Comparison of ENCODE assay signal across 14 cellular contexts in genomic region chr10:79158402-79159097, GRCh38.
DNase-seq lines count a peak whose midpoint lies in the region; ATAC-seq and TF ChIP-seq lines count a peak whose summit lies in the region.
"Had no signal": no experiment of that assay in that cellular context is flagged by ENCODE, and none has a peak within 500 bp of the region (broad histone marks: within the 10 kb centered on the region; RNA-seq: fewer than 3 reads in every experiment).

No MANE protein-coding gene starts in this region.

- H3K79me2 ChIP-seq in neural progenitor cell (ENCODE audit: low read depth), result peaks cover 11% of the 10 kb centered on the region

- H3K27ac Mint-ChIP-seq in activated CD8-positive, alpha-beta memory T cell treated with anti-CD3 and anti-CD28 coated beads, Interleukin-2, amount 10 ng/mL, durations not matched to agents 7 days and 5 days, result no peak overlapping the region
- H3K27ac Mint-ChIP-seq in neural progenitor cell, result peak overlapping the region; percentile 97
- H3K27ac Mint-ChIP-seq in activated naive CD4-positive, alpha-beta T cell treated with anti-CD3 and anti-CD28 coated beads, Interleukin-2, amount 10 ng/mL, durations not matched to agents 7 days and 5 days, result no peak overlapping the region

- no peaks in the 10 kb centered on the region for H3K36me3 Mint-ChIP-seq in activated CD8-positive, alpha-beta memory T cell treated with anti-CD3 and anti-CD28 coated beads, Interleukin-2, amount 10 ng/mL, durations not matched to agents 7 days and 5 days
- H3K36me3 Mint-ChIP-seq in neural progenitor cell, result no peaks in the 10 kb centered on the region
- no peaks in the 10 kb centered on the region for H3K36me3 Mint-ChIP-seq in activated naive CD4-positive, alpha-beta T cell treated with anti-CD3 and anti-CD28 coated beads, Interleukin-2, amount 10 ng/mL, durations not matched to agents 7 days and 5 days

- TF ChIP-seq POLR2A in esophagus muscularis mucosa (IDR thresholded peaks at IDR 0.05; ENCODE audit: low read depth) (no peak), uterus (IDR thresholded peaks at IDR 0.05) (no peak)

- peaks cover 0 to 17% (median 13%) of the 10 kb centered on the region in 4 donors for H3K36me3 ChIP-seq in esophagus muscularis mucosa
- H3K36me3 ChIP-seq in neural progenitor cell, result no peaks in the 10 kb centered on the region
- H3K36me3 ChIP-seq in uterus, result no peaks in the 10 kb centered on the region
- H3K36me3 ChIP-seq: HAP-1 had no signal

- H3K4me3 Mint-ChIP-seq in activated CD8-positive, alpha-beta memory T cell treated with anti-CD3 and anti-CD28 coated beads, Interleukin-2, amount 10 ng/mL, durations not matched to agents 7 days and 5 days, result no peak overlapping the region
- no peak overlapping the region for H3K4me3 Mint-ChIP-seq in neural progenitor cell
- H3K4me3 Mint-ChIP-seq in activated naive CD4-positive, alpha-beta T cell treated with anti-CD3 and anti-CD28 coated beads, Interleukin-2, amount 10 ng/mL, durations not matched to agents 7 days and 5 days, result no peak overlapping the region

- H3K27ac ChIP-seq in esophagus muscularis mucosa (replicated peaks in 1 of 4), result peak overlapping the region; percentile 85 to 90 (median 88)
- peak overlapping the region; percentile 36 for H3K27ac ChIP-seq in neural progenitor cell
- H3K27ac ChIP-seq in uterus, result peak overlapping the region; percentile 93 to 94

- H3F3A ChIP-seq in neural progenitor cell (ENCODE audit: low read depth), result peaks cover 9% of the 10 kb centered on the region

- 79% methylated on average over 5 of the region's 9 CpGs for WGBS in esophagus muscularis mucosa

- CTCF ChIA-PET in activated CD8-positive, alpha-beta memory T cell treated with anti-CD3 and anti-CD28 coated beads, Interleukin-2, amount 10 ng/mL, durations not matched to agents 7 days and 5 days (lab: Charles Lee), result interaction anchor here (1.5 kb wide), 1 partner anchor 10 kb away, joined by 4 read pairs; no protein-coding TSS in a partner anchor
- CTCF ChIA-PET in activated naive CD4-positive, alpha-beta T cell treated with anti-CD3 and anti-CD28 coated beads, Interleukin-2, amount 10 ng/mL, durations not matched to agents 7 days and 5 days (lab: Charles Lee), result interaction anchor here (1.0 kb wide), 1 partner anchor 37 kb away, joined by 3 read pairs; no protein-coding TSS in a partner anchor

- H3K4me3 ChIP-seq in esophagus muscularis mucosa (no peak overlapping the region), neural progenitor cell (no peak overlapping the region), uterus (no peak overlapping the region)
- H3K4me3 ChIP-seq: HAP-1 had no signal

- H3K9me3 Mint-ChIP-seq in activated CD8-positive, alpha-beta memory T cell treated with anti-CD3 and anti-CD28 coated beads, Interleukin-2, amount 10 ng/mL, durations not matched to agents 7 days and 5 days (ENCODE audit: low read depth), result no peaks in the 10 kb centered on the region
- no peaks in the 10 kb centered on the region for H3K9me3 Mint-ChIP-seq in neural progenitor cell
- H3K9me3 Mint-ChIP-seq in activated naive CD4-positive, alpha-beta T cell treated with anti-CD3 and anti-CD28 coated beads, Interleukin-2, amount 10 ng/mL, durations not matched to agents 7 days and 5 days, result no peaks in the 10 kb centered on the region

- DNase-seq in activated CD8-positive, alpha-beta memory T cell treated with anti-CD3 and anti-CD28 coated beads, Interleukin-2, amount 10 ng/mL, durations not matched to agents 7 days and 5 days, result no peak
- no peak for DNase-seq in activated CD8-positive, alpha-beta memory T cell treated with anti-CD3 and anti-CD28 coated beads for 24 hours
- DNase-seq in esophagus muscularis mucosa (ENCODE audit: extremely low spot score), result no peak
- DNase-seq in neural progenitor cell (ENCODE audit: low spot score), result no peak
- peak in 1 of 2 donors; percentile 45 for DNase-seq in uterus
- no peak for DNase-seq in HuH-7 (ENCODE audit: low spot score)
- no peak for DNase-seq in activated naive CD4-positive, alpha-beta T cell treated with anti-CD3 and anti-CD28 coated beads, Interleukin-2, amount 10 ng/mL, durations not matched to agents 7 days and 5 days
- no peak for DNase-seq in cerebellar cortex (ENCODE audit: low spot score)
- DNase-seq: activated CD4-positive, CD25-positive, alpha-beta regulatory T cell; activated effector memory CD4-positive, alpha-beta T cell treated with Interleukin-2 at 50 U/mL for 16 hours; effector CD4-positive, alpha-beta T cell; NCI-H1417 treated with DMSO at 0.1 percent for 48 hours; stimulated activated naive CD4-positive, alpha-beta T cell treated with Interleukin-2 at 50 U/mL for 16 hours had no signal

- no peak overlapping the region for H3K9ac ChIP-seq in neural progenitor cell

- H4K20me1 ChIP-seq in neural progenitor cell (ENCODE audit: low read depth), result peaks cover 62% of the 10 kb centered on the region

- TF ChIP-seq CTCF in esophagus muscularis mucosa (IDR thresholded peaks at IDR 0.05), result no peak
- TF ChIP-seq CTCF in neural progenitor cell (IDR thresholded peaks at IDR 0.05), result no peak
- no peak for TF ChIP-seq CTCF in uterus (IDR thresholded peaks at IDR 0.05)

- TF ChIP-seq EP300 in esophagus muscularis mucosa (IDR thresholded peaks at IDR 0.05), result no peak

- H3K4me2 ChIP-seq in neural progenitor cell, result peak overlapping the region; percentile 50

- H3K27me3 ChIP-seq in esophagus muscularis mucosa (no peaks in the 10 kb centered on the region), neural progenitor cell (no peaks in the 10 kb centered on the region), uterus (no peaks in the 10 kb centered on the region)

- H3K4me1 Mint-ChIP-seq in activated CD8-positive, alpha-beta memory T cell treated with anti-CD3 and anti-CD28 coated beads, Interleukin-2, amount 10 ng/mL, durations not matched to agents 7 days and 5 days, result no peaks in the 10 kb centered on the region
- peaks cover 60% of the 10 kb centered on the region for H3K4me1 Mint-ChIP-seq in neural progenitor cell
- H3K4me1 Mint-ChIP-seq in activated naive CD4-positive, alpha-beta T cell treated with anti-CD3 and anti-CD28 coated beads, Interleukin-2, amount 10 ng/mL, durations not matched to agents 7 days and 5 days, result no peaks in the 10 kb centered on the region

- H3K4me1 ChIP-seq in esophagus muscularis mucosa (peaks cover 100% of the 10 kb centered on the region in 4 donors), neural progenitor cell (peaks cover 51% of the 10 kb centered on the region), uterus (peaks cover 21 to 58% of the 10 kb centered on the region in 2 donors)

- peak; percentile 11 for ATAC-seq in activated CD8-positive, alpha-beta memory T cell treated with anti-CD3 and anti-CD28 coated beads, Interleukin-2, amount 10 ng/mL, durations not matched to agents 7 days and 5 days

- H3K27me3 Mint-ChIP-seq in activated CD8-positive, alpha-beta memory T cell treated with anti-CD3 and anti-CD28 coated beads, Interleukin-2, amount 10 ng/mL, durations not matched to agents 7 days and 5 days, result no peaks in the 10 kb centered on the region
- peaks cover 8% of the 10 kb centered on the region for H3K27me3 Mint-ChIP-seq in neural progenitor cell (ENCODE audit: insufficient read depth, low read depth)
- H3K27me3 Mint-ChIP-seq in activated naive CD4-positive, alpha-beta T cell treated with anti-CD3 and anti-CD28 coated beads, Interleukin-2, amount 10 ng/mL, durations not matched to agents 7 days and 5 days, result no peaks in the 10 kb centered on the region

- no peak overlapping the region for H2AFZ ChIP-seq in neural progenitor cell (replicated peaks)

- intact Hi-C loops in esophagus muscularis mucosa (cut with DNase I) (no loop called here), uterus (cut with DNase I; ENCODE audit: low total_unique reads) (loop anchor here (5.0 kb wide), 1 partner anchor 91 kb away; the partner anchor contains the start of gene ZMIZ1)

- no peaks in the 10 kb centered on the region for H3K9me3 ChIP-seq in esophagus muscularis mucosa
- no peaks in the 10 kb centered on the region for H3K9me3 ChIP-seq in neural progenitor cell (ENCODE audit: low read depth)
- no peaks in the 10 kb centered on the region for H3K9me3 ChIP-seq in uterus
- H3K9me3 ChIP-seq: HAP-1 had no signal

Comparison
In these comparisons a context has a peak if more than half of its experiments do, and no peak if none do; other contexts are left out.
1. H3K27ac ChIP-seq: peak in every context shown above with its lines; median percentile 94 in uterus; 88 in esophagus muscularis mucosa; 36 in neural progenitor cell.